8 cellular contexts compared by ENCODE assay signal in genomic region chr20:51318058-51318960, GRCh38.
A peak's percentile ranks its signal among the peaks of the same experiment; 100 is the strongest.
DNase-seq lines count a peak whose midpoint lies in the region; ATAC-seq and TF ChIP-seq lines count a peak whose summit lies in the region.

No MANE protein-coding gene starts in this region.

- peak overlapping the region; percentile 21 for H2AK5ac ChIP-seq in trophoblast cell (ENCODE audit: low read length)

- H3K36me3 ChIP-seq in trophoblast cell (ENCODE audit: control insufficient read depth in 1 of 2, insufficient read depth in 2 of 2, low read length in 2 of 2): no peaks in the 10 kb centered on the region

- no peaks in the 10 kb centered on the region for H3K4me1 Mint-ChIP-seq in activated CD8-positive, alpha-beta T cell treated with anti-CD3 and anti-CD28 coated beads, Interleukin-2, amount 10 ng/mL, durations not matched to agents 7 days and 5 days (ENCODE audit: low read depth)

- H3K4me3 ChIP-seq in trophoblast cell (ENCODE audit: low read depth, low read length): no peak overlapping the region

- peak overlapping the region; percentile 26 for H2BK120ac ChIP-seq in trophoblast cell (ENCODE audit: insufficient read depth, low read length, poor library complexity)

- no peak overlapping the region for H3K14ac ChIP-seq in trophoblast cell (ENCODE audit: low read length)

- H3K27ac Mint-ChIP-seq in activated CD8-positive, alpha-beta T cell treated with anti-CD3 and anti-CD28 coated beads, Interleukin-2, amount 10 ng/mL, durations not matched to agents 7 days and 5 days: no peak overlapping the region

- H3K79me1 ChIP-seq in trophoblast cell (ENCODE audit: low read length): peaks cover 4% of the 10 kb centered on the region

- TF ChIP-seq CTCF in GM12872 (IDR thresholded peaks at IDR 0.05; ENCODE audit: insufficient read depth, low read depth, low read length): peak; percentile 65

- H3K36me3 Mint-ChIP-seq in activated CD8-positive, alpha-beta T cell treated with anti-CD3 and anti-CD28 coated beads, Interleukin-2, amount 10 ng/mL, durations not matched to agents 7 days and 5 days (ENCODE audit: low read depth): no peaks in the 10 kb centered on the region

- no CpG with 5 or more reads among the region's 27 CpGs for WGBS in trophoblast cell (ENCODE audit: extremely low coverage, insufficient coverage, insufficient read length)

- no peak overlapping the region for H3K4me2 ChIP-seq in trophoblast cell (ENCODE audit: low read length)

- no peak overlapping the region for H3K4me3 Mint-ChIP-seq in activated CD8-positive, alpha-beta T cell treated with anti-CD3 and anti-CD28 coated beads, Interleukin-2, amount 10 ng/mL, durations not matched to agents 7 days and 5 days

- no peak overlapping the region for H3K4ac ChIP-seq in trophoblast cell (ENCODE audit: low read depth, low read length)

- H3K23ac ChIP-seq in trophoblast cell (ENCODE audit: low read length): no peak overlapping the region

- no peak overlapping the region for H3K27ac ChIP-seq in trophoblast cell (ENCODE audit: low read depth, low read length)

- no peaks in the 10 kb centered on the region for H3K9me3 Mint-ChIP-seq in activated CD8-positive, alpha-beta T cell treated with anti-CD3 and anti-CD28 coated beads, Interleukin-2, amount 10 ng/mL, durations not matched to agents 7 days and 5 days (ENCODE audit: insufficient read depth)

- peak overlapping the region; percentile 15 for H4K8ac ChIP-seq in trophoblast cell (ENCODE audit: low read depth, low read length)

- H4K12ac ChIP-seq in trophoblast cell (ENCODE audit: low read depth, low read length): no peak overlapping the region

- no peak for TF ChIP-seq POLR2A in erythroblast (IDR thresholded peaks at IDR 0.05; ENCODE audit: low read length)
- TF ChIP-seq POLR2A in GM18505 (IDR thresholded peaks at IDR 0.05; ENCODE audit: borderline replicate concordance, extremely low read depth, insufficient read depth, insufficient read length): no peak

- H3K9ac ChIP-seq in trophoblast cell (ENCODE audit: low read length): no peak overlapping the region

- no peaks in the 10 kb centered on the region for H3K27me3 Mint-ChIP-seq in activated CD8-positive, alpha-beta T cell treated with anti-CD3 and anti-CD28 coated beads, Interleukin-2, amount 10 ng/mL, durations not matched to agents 7 days and 5 days (ENCODE audit: low read depth)

- no peak overlapping the region for H3K18ac ChIP-seq in trophoblast cell (ENCODE audit: low read length)

- peak overlapping the region; percentile 29 for H4K91ac ChIP-seq in trophoblast cell (ENCODE audit: low read depth, low read length)

- POLR2A ChIA-PET in activated CD8-positive, alpha-beta T cell treated with anti-CD3 and anti-CD28 coated beads, Interleukin-2, amount 10 ng/mL, durations not matched to agents 7 days and 5 days (lab: Charles Lee): no interaction called here

- CTCF ChIA-PET in activated CD8-positive, alpha-beta T cell treated with anti-CD3 and anti-CD28 coated beads, Interleukin-2, amount 10 ng/mL, durations not matched to agents 7 days and 5 days (lab: Charles Lee): interaction anchor here (0.5 to 1.9 kb wide), 4 partner anchors 96 to 523 kb away, joined by 3 to 10 read pairs (median 3); partner anchors contain the start of gene BCAS4

- H2AFZ ChIP-seq in trophoblast cell (ENCODE audit: insufficient read depth, low read length, poor library complexity): no peak overlapping the region

- H3K27me3 ChIP-seq in trophoblast cell (ENCODE audit: insufficient read depth, low read length): no peaks in the 10 kb centered on the region

- peaks cover 4% of the 10 kb centered on the region for H3K9me3 ChIP-seq in trophoblast cell (ENCODE audit: insufficient read depth, low read depth, low read length)

- H2BK12ac ChIP-seq in trophoblast cell (ENCODE audit: low read length): peak overlapping the region; percentile 10

- peak; percentile 6 for DNase-seq in NCI-H2107 (lab: John Stamatoyannopoulos, UW)
- DNase-seq in activated CD8-positive, alpha-beta T cell treated with anti-CD3 and anti-CD28 coated beads, Interleukin-2, amount 10 ng/mL, durations not matched to agents 7 days and 5 days: peak; percentile 42
- peak; percentile 41 to 65 for DNase-seq in erythroblast (lab: John Stamatoyannopoulos, UW)
- DNase-seq in trophoblast cell: peak; percentile 48 to 69
- no peak for DNase-seq in GM19240 (ENCODE audit: insufficient read length, low spot score)
- DNase-seq in amniotic stem cell (lab: John Stamatoyannopoulos, UW): no peak

- peaks cover under 1 to 11% of the 10 kb centered on the region in 2 experiments for H3K4me1 ChIP-seq in trophoblast cell (ENCODE audit: control insufficient read depth in 1 of 2, insufficient read depth in 2 of 2, low read length in 2 of 2)

- no peaks in the 10 kb centered on the region for H3K79me2 ChIP-seq in trophoblast cell (ENCODE audit: control insufficient read depth, insufficient read depth, low read length, poor library complexity)

- H2BK5ac ChIP-seq in trophoblast cell (ENCODE audit: low read depth, low read length, poor library complexity): no peak overlapping the region

- no peak for ATAC-seq in activated CD8-positive, alpha-beta T cell treated with anti-CD3 and anti-CD28 coated beads, Interleukin-2, amount 10 ng/mL, durations not matched to agents 7 days and 5 days
- ATAC-seq in GM18505 (IDR thresholded peaks at IDR 0.05; ENCODE audit: unreplicated experiment): no peak

Comparison
In these comparisons a context has a peak if more than half of its experiments do, and no peak if none do; other contexts are left out.
1. DNase-seq: peak in NCI-H2107 (single experiment), activated CD8-positive, alpha-beta T cell treated with anti-CD3 and anti-CD28 coated beads, Interleukin-2, amount 10 ng/mL, durations not matched to agents 7 days and 5 days (single experiment), erythroblast (2 of 2) and trophoblast cell (2 of 2); none in GM19240 (single experiment) and amniotic stem cell (single experiment).